ENCODE assay signal across 19 cellular contexts in the genomic region with DNA sequence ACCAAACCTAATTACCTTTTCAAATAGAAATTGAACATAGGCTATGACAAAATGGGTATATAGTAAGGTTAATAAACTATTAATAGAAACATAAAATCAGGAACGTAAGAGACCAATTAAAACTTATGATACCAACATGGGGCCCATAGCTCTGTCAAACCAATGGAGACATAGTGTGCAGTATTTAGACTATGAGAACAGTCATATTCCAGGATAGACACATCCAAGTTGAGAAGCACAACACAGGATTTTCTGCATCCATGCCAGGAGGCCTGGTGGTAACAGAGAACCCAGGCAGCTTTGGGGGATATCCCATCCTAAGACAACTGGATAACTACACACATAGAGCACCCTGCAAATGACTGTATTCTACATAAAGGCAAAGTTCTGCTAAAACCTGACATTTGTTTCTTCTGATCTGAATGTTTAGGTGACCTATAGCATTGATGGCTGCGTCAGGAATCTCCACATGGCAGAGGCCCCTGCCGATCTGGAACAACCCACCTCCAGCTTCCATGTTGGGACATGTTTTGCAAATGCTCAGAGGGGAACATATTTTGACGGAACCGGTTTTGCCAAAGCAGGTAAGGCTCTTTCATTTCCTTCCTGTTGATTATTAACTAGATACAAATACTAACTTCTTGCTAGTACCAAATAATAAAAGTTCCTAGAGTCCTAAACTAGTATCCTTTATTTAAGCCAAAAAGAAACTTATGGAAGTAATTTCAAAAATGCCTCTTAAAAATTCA.
DNase-seq lines count a peak whose midpoint lies in the region; ATAC-seq and TF ChIP-seq lines count a peak whose summit lies in the region.
"Had no signal": no experiment of that assay in that cellular context is flagged by ENCODE, and none has a peak within 500 bp of the region (broad histone marks: within the 10 kb centered on the region; RNA-seq: fewer than 3 reads in every experiment).

No MANE protein-coding gene starts in this region.

- H3K23me2 ChIP-seq in H9 (ENCODE audit: insufficient read length, low read depth, low read length, poor library complexity, severe bottlenecking), result no peaks in the 10 kb centered on the region

- no peak overlapping the region for H2BK20ac ChIP-seq in H9 (ENCODE audit: low read depth, low read length, poor library complexity, severe bottlenecking)

- no peak for TF ChIP-seq POLR2A in prostate gland (IDR thresholded peaks at IDR 0.05)

- H2BK120ac ChIP-seq in H9 (ENCODE audit: low read depth, low read length, poor library complexity, severe bottlenecking), result no peak overlapping the region

- no peak overlapping the region for H3T11ph ChIP-seq in H9 (ENCODE audit: low read length)

- no peaks in the 10 kb centered on the region for H3K27me3 Mint-ChIP-seq in H9 (ENCODE audit: low read depth)
- H3K27me3 Mint-ChIP-seq in activated T-helper 17 cell treated with anti-CD3 and anti-CD28 coated beads, Interleukin-2, amount 50 U/mL, for 72 hours, result no peaks in the 10 kb centered on the region
- H3K27me3 Mint-ChIP-seq: activated B cell treated with CpG ODN at 0.5 μM for 24 hours; activated CD8-positive, alpha-beta memory T cell treated with anti-CD3 and anti-CD28 coated beads, Interleukin-2, amount 10 ng/mL, durations not matched to agents 7 days and 5 days; stimulated activated naive CD8-positive, alpha-beta T cell treated with anti-CD3 and anti-CD28 coated beads, Interleukin-15, Interleukin-2, amounts not matched to agents 100 ng/mL and 50 ng/mL, for 24 hours had no signal

- intact Hi-C loops in prostate gland (cut with DNase I), result no loop called here

- no peak overlapping the region for H3K23ac ChIP-seq in H9 (ENCODE audit: insufficient read length, low read depth, low read length)

- H3K27ac ChIP-seq in RWPE2 (ENCODE audit: poor library complexity, severe bottlenecking) (peak overlapping the region; percentile 26), hepatocyte (no peak overlapping the region), prostate gland (no peak overlapping the region), H9 (ENCODE audit: insufficient read length, low read depth, low read length) (no peak overlapping the region)
- H3K27ac ChIP-seq: C4-2B, neutrophil, thyroid gland had no signal

- no peaks in the 10 kb centered on the region for H4K20me1 ChIP-seq in hepatocyte (ENCODE audit: insufficient read depth, poor library complexity, severe bottlenecking)
- H4K20me1 ChIP-seq in H9 (ENCODE audit: control insufficient read depth, insufficient read depth, insufficient read length), result no peaks in the 10 kb centered on the region

- no peak overlapping the region for H2AK5ac ChIP-seq in H9 (ENCODE audit: insufficient read length, low read length)

- no peak overlapping the region for H3K4ac ChIP-seq in H9 (ENCODE audit: low read depth, low read length)

- DNase-seq in DMS53 (lab: John Stamatoyannopoulos, UW) (peak; percentile 64), RWPE2 (ENCODE audit: low spot score) (no peak), hepatocyte (ENCODE audit: low spot score) (no peak), prostate gland (ENCODE audit: low spot score) (peak; percentile 49), MV-4-11 (lab: John Stamatoyannopoulos, UW) (no peak), H9 (no peak)
- DNase-seq: activated B cell treated with CpG ODN at 0.5 μM for 24 hours; activated CD8-positive, alpha-beta memory T cell treated with anti-CD3 and anti-CD28 coated beads, Interleukin-2, amount 10 ng/mL, durations not matched to agents 7 days and 5 days; activated naive CD4-positive, alpha-beta T cell; activated T-cell treated with anti-CD3 and anti-CD28 coated beads, Interleukin-2, amount 50 U/mL, for 48 hours; NCI-H446 treated with DMSO at 0.1 percent for 48 hours; PC-3; SIG-M5; thyroid gland had no signal

- H3K4me3 Mint-ChIP-seq in H9, result no peak overlapping the region
- no peak overlapping the region for H3K4me3 Mint-ChIP-seq in activated T-helper 17 cell treated with anti-CD3 and anti-CD28 coated beads, Interleukin-2, amount 50 U/mL, for 72 hours
- H3K4me3 Mint-ChIP-seq: activated B cell treated with CpG ODN at 0.5 μM for 24 hours; activated CD8-positive, alpha-beta memory T cell treated with anti-CD3 and anti-CD28 coated beads, Interleukin-2, amount 10 ng/mL, durations not matched to agents 7 days and 5 days; brain; stimulated activated naive CD8-positive, alpha-beta T cell treated with anti-CD3 and anti-CD28 coated beads, Interleukin-15, Interleukin-2, amounts not matched to agents 100 ng/mL and 50 ng/mL, for 24 hours had no signal

- no peak overlapping the region for H3K14ac ChIP-seq in H9 (ENCODE audit: insufficient read depth, low read length)

- H3K79me2 ChIP-seq in hepatocyte, result no peaks in the 10 kb centered on the region
- no peaks in the 10 kb centered on the region for H3K79me2 ChIP-seq in H9 (ENCODE audit: insufficient read depth, low read length)

- no peak overlapping the region for H3K18ac ChIP-seq in H9 (ENCODE audit: insufficient read length, low read depth, low read length)

- H2BK12ac ChIP-seq in H9 (ENCODE audit: insufficient read length, low read depth, low read length), result no peak overlapping the region

- no peak overlapping the region for H3K4me3 ChIP-seq in RWPE2 (ENCODE audit: severe bottlenecking)
- H3K4me3 ChIP-seq in hepatocyte, result no peak overlapping the region
- no peak overlapping the region for H3K4me3 ChIP-seq in prostate gland
- H3K4me3 ChIP-seq: thyroid gland had no signal

- 0 out of 3 replicates have a peak, but pooled peaks have one; percentile 21 for ATAC-seq in RWPE2 (ENCODE audit: low read depth)
- ATAC-seq in activated T-helper 17 cell treated with anti-CD3 and anti-CD28 coated beads, Interleukin-2, amount 50 U/mL, for 72 hours (replicated peaks), result no peak
- ATAC-seq: activated CD8-positive, alpha-beta memory T cell treated with anti-CD3 and anti-CD28 coated beads, Interleukin-2, amount 10 ng/mL, durations not matched to agents 7 days and 5 days; PC-3 had no signal

- H3K9me3 Mint-ChIP-seq in H9, result no peaks in the 10 kb centered on the region
- no peaks in the 10 kb centered on the region for H3K9me3 Mint-ChIP-seq in activated T-helper 17 cell treated with anti-CD3 and anti-CD28 coated beads, Interleukin-2, amount 50 U/mL, for 72 hours
- H3K9me3 Mint-ChIP-seq: activated B cell treated with CpG ODN at 0.5 μM for 24 hours; brain; stimulated activated naive CD8-positive, alpha-beta T cell treated with anti-CD3 and anti-CD28 coated beads, Interleukin-15, Interleukin-2, amounts not matched to agents 100 ng/mL and 50 ng/mL, for 24 hours had no signal

- no peak overlapping the region for H3K9ac ChIP-seq in H9 (ENCODE audit: extremely low read depth, insufficient read length, low read length)

- H3K36me3 ChIP-seq in RWPE2 (ENCODE audit: low read depth) (no peaks in the 10 kb centered on the region), hepatocyte (replicated peaks; ENCODE audit: insufficient read depth, low read depth) (no peaks in the 10 kb centered on the region), prostate gland (no peaks in the 10 kb centered on the region)
- H3K36me3 ChIP-seq: neutrophil, thyroid gland had no signal

- H3K9me3 ChIP-seq in RWPE2 (ENCODE audit: severe bottlenecking), result no peaks in the 10 kb centered on the region
- no peaks in the 10 kb centered on the region for H3K9me3 ChIP-seq in hepatocyte (ENCODE audit: low read depth)
- H3K9me3 ChIP-seq in prostate gland, result no peaks in the 10 kb centered on the region
- H3K9me3 ChIP-seq in H9 (ENCODE audit: control insufficient read depth, low read depth, low read length), result no peaks in the 10 kb centered on the region
- H3K9me3 ChIP-seq: neutrophil, thyroid gland had no signal

- no peak overlapping the region for H2BK5ac ChIP-seq in H9 (ENCODE audit: insufficient read length, low read length)

- H3K4me2 ChIP-seq in hepatocyte, result peak overlapping the region; percentile 50
- H3K4me2 ChIP-seq in H9 (ENCODE audit: insufficient read depth, insufficient read length, low read length), result no peak overlapping the region

- H2AFZ ChIP-seq in hepatocyte (no peak overlapping the region), H9 (ENCODE audit: low read length) (no peak overlapping the region)

- H3K4me1 ChIP-seq in RWPE2 (ENCODE audit: insufficient read depth, poor library complexity, severe bottlenecking) (peaks cover 16% of the 10 kb centered on the region), hepatocyte (ENCODE audit: insufficient read depth) (peaks cover 9% of the 10 kb centered on the region), prostate gland (replicated peaks) (no peaks in the 10 kb centered on the region), H9 (ENCODE audit: insufficient read depth, low read length) (peaks cover 6% of the 10 kb centered on the region; the same call in 1 of the 2 replicates)
- H3K4me1 ChIP-seq: thyroid gland had no signal

- TF ChIP-seq CTCF in RWPE2 (IDR thresholded peaks at IDR 0.05; ENCODE audit: poor library complexity, severe bottlenecking) (no peak), hepatocyte (IDR thresholded peaks at IDR 0.05; ENCODE audit: poor library complexity) (no peak), prostate gland (IDR thresholded peaks at IDR 0.05) (no peak), H9 (conservative IDR thresholded peaks at IDR 0.05) (no peak)

- H3K9me2 ChIP-seq in hepatocyte (replicated peaks; ENCODE audit: insufficient read depth), result no peaks in the 10 kb centered on the region

- H3K79me1 ChIP-seq in H9 (ENCODE audit: insufficient read depth, low read depth, low read length, poor library complexity, severe bottlenecking), result no peaks in the 10 kb centered on the region

- no peak overlapping the region for H2BK15ac ChIP-seq in H9 (ENCODE audit: low read depth, low read length)

- no peaks in the 10 kb centered on the region for H3K36me3 Mint-ChIP-seq in H9 (ENCODE audit: insufficient read depth in 1 of 3, low read depth in 3 of 3)
- H3K36me3 Mint-ChIP-seq in activated T-helper 17 cell treated with anti-CD3 and anti-CD28 coated beads, Interleukin-2, amount 50 U/mL, for 72 hours (ENCODE audit: low read depth), result peaks cover 11% of the 10 kb centered on the region
- H3K36me3 Mint-ChIP-seq: activated CD8-positive, alpha-beta memory T cell treated with anti-CD3 and anti-CD28 coated beads, Interleukin-2, amount 10 ng/mL, durations not matched to agents 7 days and 5 days had no signal

- peak overlapping the region in 1 of 3 experiments; percentile 68; a peak in 1 of 7 replicates for H3K27ac Mint-ChIP-seq in H9
- no peak overlapping the region for H3K27ac Mint-ChIP-seq in activated T-helper 17 cell treated with anti-CD3 and anti-CD28 coated beads, Interleukin-2, amount 50 U/mL, for 72 hours
- H3K27ac Mint-ChIP-seq: activated B cell treated with CpG ODN at 0.5 μM for 24 hours; activated CD8-positive, alpha-beta memory T cell treated with anti-CD3 and anti-CD28 coated beads, Interleukin-2, amount 10 ng/mL, durations not matched to agents 7 days and 5 days; brain; stimulated activated naive CD8-positive, alpha-beta T cell treated with anti-CD3 and anti-CD28 coated beads, Interleukin-15, Interleukin-2, amounts not matched to agents 100 ng/mL and 50 ng/mL, for 24 hours had no signal

- no peak overlapping the region for H4K5ac ChIP-seq in H9 (ENCODE audit: insufficient read length, low read depth, low read length)

- H3K27me3 ChIP-seq in RWPE2 (ENCODE audit: insufficient read depth, poor library complexity, severe bottlenecking), result no peaks in the 10 kb centered on the region
- no peaks in the 10 kb centered on the region for H3K27me3 ChIP-seq in hepatocyte
- no peaks in the 10 kb centered on the region for H3K27me3 ChIP-seq in prostate gland (replicated peaks; ENCODE audit: insufficient read depth)
- no peaks in the 10 kb centered on the region for H3K27me3 ChIP-seq in H9 (ENCODE audit: insufficient read depth, low read length)
- H3K27me3 ChIP-seq: neutrophil, thyroid gland had no signal

- H3K56ac ChIP-seq in H9 (ENCODE audit: insufficient read length, low read depth, low read length), result no peak overlapping the region

- peaks cover 9 to 10% of the 10 kb centered on the region in 2 experiments for H3K4me1 Mint-ChIP-seq in H9
- no peaks in the 10 kb centered on the region for H3K4me1 Mint-ChIP-seq in activated T-helper 17 cell treated with anti-CD3 and anti-CD28 coated beads, Interleukin-2, amount 50 U/mL, for 72 hours
- H3K4me1 Mint-ChIP-seq: activated B cell treated with CpG ODN at 0.5 μM for 24 hours; activated CD8-positive, alpha-beta memory T cell treated with anti-CD3 and anti-CD28 coated beads, Interleukin-2, amount 10 ng/mL, durations not matched to agents 7 days and 5 days had no signal

- H4K91ac ChIP-seq in H9 (ENCODE audit: insufficient read length, low read depth, low read length), result no peak overlapping the region

- 69% methylated on average over 5 of the region's 5 CpGs for WGBS in hepatocyte (ENCODE audit: low lambda C conversion rate, missing lambda C conversion rate)
- WGBS in prostate gland, result 49% methylated on average over 5 of the region's 5 CpGs
- WGBS in H9 (ENCODE audit: extremely low coverage, insufficient read length, low lambda C conversion rate), result no CpG with 5 or more reads among the region's 5 CpGs

- H4K8ac ChIP-seq in H9 (replicated peaks; ENCODE audit: insufficient read length, low read depth, low read length), result no peak overlapping the region

Comparison
In these comparisons a context has a peak if more than half of its experiments do, and no peak if none do; other contexts are left out.
1. DNase-seq: peak in DMS53 (single experiment) and prostate gland (single experiment); none in RWPE2 (single experiment), hepatocyte (single experiment), MV-4-11 (single experiment) and H9 (single experiment).